Comparison of ENCODE assay signal across 1 cellular context in the genomic region with DNA sequence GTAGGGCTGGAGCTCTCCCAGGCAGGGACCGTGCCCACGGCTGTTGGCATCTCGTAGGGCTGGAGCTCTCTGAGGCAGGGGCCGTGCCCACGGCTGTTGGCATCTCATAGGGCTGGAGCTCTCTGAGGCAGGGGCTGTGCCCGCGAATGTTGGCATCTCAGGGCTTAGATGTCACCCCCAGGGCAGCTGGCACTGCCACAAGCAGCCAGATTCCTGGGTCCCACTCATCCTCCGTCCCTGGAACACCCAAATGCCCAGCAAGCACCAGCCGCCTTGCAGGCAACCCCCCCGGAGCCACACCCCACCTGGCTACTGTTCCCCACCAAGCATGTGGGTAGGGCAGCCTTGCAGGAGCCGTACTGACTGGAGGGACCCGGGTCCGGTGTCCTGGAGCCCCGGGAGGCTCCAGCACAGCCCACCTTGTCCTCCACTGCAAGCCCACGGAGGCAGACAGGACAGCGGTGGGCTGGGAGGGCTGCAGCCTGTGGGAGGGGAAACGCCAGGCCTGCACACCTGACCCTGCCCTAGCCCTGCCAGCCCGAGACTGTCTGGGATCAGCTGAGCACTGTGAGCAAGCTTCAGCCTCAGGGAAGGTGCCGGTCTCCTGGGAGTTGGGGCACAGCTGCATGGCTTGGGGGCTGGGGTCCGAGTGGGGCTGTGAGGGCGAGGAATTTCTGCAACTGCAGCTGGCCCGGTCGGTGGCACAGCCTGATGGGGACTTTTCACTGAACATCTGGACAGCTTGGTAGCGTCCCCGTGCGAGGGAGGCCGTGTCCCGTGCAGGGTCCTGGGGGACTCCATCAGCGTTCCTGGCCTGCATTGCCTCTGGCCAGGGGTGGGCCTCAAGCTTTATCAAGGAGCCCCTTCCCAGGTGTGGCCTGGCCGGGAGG.
A peak's percentile ranks its signal among the peaks of the same experiment; 100 is the strongest.
TF ChIP-seq lines count a peak whose summit lies in the region.

No MANE protein-coding gene starts in this region.

TF ChIP-seq in K562, 482 proteins besides CTCF, POLR2A, EP300 and RAD21:
- TF ChIP-seq TSC22D4 (tag; IDR thresholded peaks at IDR 0.05), result no peak
- TF ChIP-seq, protein P1, sequence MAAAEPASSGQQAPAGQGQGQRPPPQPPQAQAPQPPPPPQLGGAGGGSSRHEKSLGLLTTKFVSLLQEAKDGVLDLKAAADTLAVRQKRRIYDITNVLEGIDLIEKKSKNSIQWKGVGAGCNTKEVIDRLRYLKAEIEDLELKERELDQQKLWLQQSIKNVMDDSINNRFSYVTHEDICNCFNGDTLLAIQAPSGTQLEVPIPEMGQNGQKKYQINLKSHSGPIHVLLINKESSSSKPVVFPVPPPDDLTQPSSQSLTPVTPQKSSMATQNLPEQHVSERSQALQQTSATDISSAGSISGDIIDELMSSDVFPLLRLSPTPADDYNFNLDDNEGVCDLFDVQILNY (CRISPR knock-in tag; IDR thresholded peaks at IDR 0.05), result no peak
- TF ChIP-seq JUN (IDR thresholded peaks at IDR 0.05; ENCODE audit: borderline replicate concordance, low read depth, low read length), result no peak
- TF ChIP-seq JUN (CRISPR knock-in tag; IDR thresholded peaks at IDR 0.05; ENCODE audit: borderline replicate concordance), result no peak
- no peak for TF ChIP-seq TEAD1 (CRISPR knock-in tag; IDR thresholded peaks at IDR 0.05)
- no peak for TF ChIP-seq POLR3A (IDR thresholded peaks at IDR 0.05; ENCODE audit: borderline replicate concordance, extremely low read depth, insufficient read depth, insufficient read length)
- 0 out of 2 replicates have a peak, but pooled peaks have one; percentile 2 for TF ChIP-seq POLR2G (IDR thresholded peaks at IDR 0.05; ENCODE audit: low read depth, low read length)
- no peak for TF ChIP-seq ZFPM2 (CRISPR knock-in tag; IDR thresholded peaks at IDR 0.05)
